23 cellular contexts compared by ENCODE assay signal in genomic region chr2:179558010-179558911, GRCh38.
A peak's percentile ranks its signal among the peaks of the same experiment; 100 is the strongest.
DNase-seq lines count a peak whose midpoint lies in the region; FAIRE-seq and TF ChIP-seq lines count a peak whose summit lies in the region.
"Had no signal": no experiment of that assay in that cellular context is flagged by ENCODE, and none has a peak within 500 bp of the region (broad histone marks: within the 10 kb centered on the region; RNA-seq: fewer than 3 reads in every experiment).

No MANE protein-coding gene starts in this region.

- peak; percentile 35 for DNase-seq in NCI-H1092 (lab: John Stamatoyannopoulos, UW)
- no peak for DNase-seq in glutamatergic neuron
- DNase-seq in RCC 7860 (ENCODE audit: low spot score) = no peak
- DNase-seq in activated T-cell treated with anti-CD3 and anti-CD28 coated beads for 4 hours = no peak
- no peak for DNase-seq in brain microvascular endothelial cell
- DNase-seq in H7 = no peak
- DNase-seq: activated CD4-positive, alpha-beta T cell treated with anti-CD3 and anti-CD28 coated beads for 1 hour; activated naive CD8-positive, alpha-beta T cell treated with anti-CD3 and anti-CD28 coated beads, Interleukin-2, amount 50 U/mL, for 24 hours; caudate nucleus; CD4-positive, alpha-beta memory T cell; effector CD4-positive, alpha-beta T cell; GM23248; immature natural killer cell; NCI-H1694 treated with DMSO at 0.1 percent for 48 hours; NCI-H524; occipital lobe; stimulated activated CD4-positive, alpha-beta T cell treated with anti-CD3 and anti-CD28 coated beads, Interleukin-2, amount 100 ng/mL, for 48 hours had no signal

- H3K36me3 Mint-ChIP-seq in glutamatergic neuron (ENCODE audit: unreplicated experiment) = no peaks in the 10 kb centered on the region
- no peaks in the 10 kb centered on the region for H3K36me3 Mint-ChIP-seq in nephron (ENCODE audit: low read depth)
- H3K36me3 Mint-ChIP-seq: CD4-positive, alpha-beta memory T cell; immature natural killer cell had no signal

- H3K27ac ChIP-seq in 22Rv1 = peak overlapping the region; percentile 100
- H3K27ac ChIP-seq in brain microvascular endothelial cell = no peak overlapping the region
- H3K27ac ChIP-seq: esophagus muscularis mucosa, GM23248, vagina had no signal

- H3K4me1 Mint-ChIP-seq in glutamatergic neuron (ENCODE audit: low read depth, unreplicated experiment) = no peaks in the 10 kb centered on the region
- H3K4me1 Mint-ChIP-seq in nephron = peaks cover 10% of the 10 kb centered on the region
- H3K4me1 Mint-ChIP-seq: activated naive CD8-positive, alpha-beta T cell treated with anti-CD3 and anti-CD28 coated beads, Interleukin-2, amount 50 U/mL, for 24 hours; CD4-positive, alpha-beta memory T cell; immature natural killer cell had no signal

- H3K27me3 Mint-ChIP-seq in glutamatergic neuron (ENCODE audit: unreplicated experiment) = peaks cover 2% of the 10 kb centered on the region
- H3K27me3 Mint-ChIP-seq in nephron (ENCODE audit: low read depth) = no peaks in the 10 kb centered on the region
- H3K27me3 Mint-ChIP-seq: activated naive CD8-positive, alpha-beta T cell treated with anti-CD3 and anti-CD28 coated beads, Interleukin-2, amount 50 U/mL, for 24 hours had no signal

- H3K27me3 ChIP-seq in brain microvascular endothelial cell (replicated peaks) (no peaks in the 10 kb centered on the region), H7 (ENCODE audit: control insufficient read depth, insufficient read depth, low read length) (no peaks in the 10 kb centered on the region)
- H3K27me3 ChIP-seq: esophagus muscularis mucosa, vagina had no signal

- no peak overlapping the region for H3K4me3 ChIP-seq in brain microvascular endothelial cell (ENCODE audit: low read depth, low read length)
- no peak overlapping the region for H3K4me3 ChIP-seq in H7 (ENCODE audit: insufficient read depth, low read depth, low read length)
- H3K4me3 ChIP-seq: esophagus muscularis mucosa, GM23248, vagina had no signal

- H3K4me3 Mint-ChIP-seq in glutamatergic neuron (ENCODE audit: unreplicated experiment) = no peak overlapping the region
- peak overlapping the region in 1 of 3 experiments; percentile 27 for H3K4me3 Mint-ChIP-seq in nephron
- H3K4me3 Mint-ChIP-seq: activated naive CD8-positive, alpha-beta T cell treated with anti-CD3 and anti-CD28 coated beads, Interleukin-2, amount 50 U/mL, for 24 hours; CD4-positive, alpha-beta memory T cell; T-helper 2 cell treated with Interferon-gamma antibody and Interleukin-4, amounts not matched to agents 5 μg/mL and 100 μg/mL, for 36 hours had no signal

- no peaks in the 10 kb centered on the region for H3K9me3 Mint-ChIP-seq in glutamatergic neuron (ENCODE audit: unreplicated experiment)
- no peaks in the 10 kb centered on the region for H3K9me3 Mint-ChIP-seq in nephron
- H3K9me3 Mint-ChIP-seq: activated T-helper 2 cell treated with anti-CD3 and anti-CD28 coated beads, Interferon-gamma antibody, Interleukin-2, Interleukin-4, amounts not matched to agents 10 μg/mL and 5 μg/mL and 100 μg/mL, durations not matched to agents 14 hours and 24 hours and 36 hours; T-helper 2 cell treated with Interferon-gamma antibody and Interleukin-4, amounts not matched to agents 5 μg/mL and 100 μg/mL, for 36 hours had no signal

- TF ChIP-seq CTCF in 22Rv1 (IDR thresholded peaks at IDR 0.05) = no peak
- TF ChIP-seq CTCF in glutamatergic neuron (IDR thresholded peaks at IDR 0.05; ENCODE audit: partially characterized antibody, unreplicated experiment) = no peak
- TF ChIP-seq CTCF in nephron (IDR thresholded peaks at IDR 0.05; ENCODE audit: unreplicated experiment in 3 of 3) = no peak
- TF ChIP-seq CTCF in brain microvascular endothelial cell (IDR thresholded peaks at IDR 0.05; ENCODE audit: low read depth, low read length, missing control alignments) = no peak

- H3K27ac Mint-ChIP-seq in glutamatergic neuron (ENCODE audit: unreplicated experiment) = peak overlapping the region; percentile 30
- H3K27ac Mint-ChIP-seq in nephron = peak overlapping the region; percentile 86 to 88 (median 88)
- H3K27ac Mint-ChIP-seq: activated naive CD8-positive, alpha-beta T cell treated with anti-CD3 and anti-CD28 coated beads, Interleukin-2, amount 50 U/mL, for 24 hours; activated T-helper 2 cell treated with anti-CD3 and anti-CD28 coated beads, Interferon-gamma antibody, Interleukin-2, Interleukin-4, amounts not matched to agents 10 μg/mL and 5 μg/mL and 100 μg/mL, durations not matched to agents 14 hours and 24 hours and 36 hours; CD4-positive, alpha-beta memory T cell; immature natural killer cell; T-helper 2 cell treated with Interferon-gamma antibody and Interleukin-4, amounts not matched to agents 5 μg/mL and 100 μg/mL, for 36 hours had no signal

- FAIRE-seq in RCC 7860 (lab: Jason Lieb, UNC) = no peak

- H3K36me3 ChIP-seq in brain microvascular endothelial cell (replicated peaks) = no peaks in the 10 kb centered on the region
- H3K36me3 ChIP-seq in H7 (replicated peaks; ENCODE audit: control insufficient read depth, insufficient read depth, low read length) = no peaks in the 10 kb centered on the region
- H3K36me3 ChIP-seq: esophagus muscularis mucosa, vagina had no signal

- in situ Hi-C loops in brain microvascular endothelial cell (cut with HindIII; ENCODE audit: low pct_ligation_motif_present, low sequenced_read_pairs) = no loop called here
